In genomic region chr3:183073839-183074615, GRCh38 we compare ENCODE assay signal across 11 cellular contexts. TPM values are rescaled to one million over a fixed set of nuclear protein-coding genes. Genes with fewer than 3 reads are reported as not detected.
DNase-seq lines count a peak whose midpoint lies in the region; ATAC-seq and TF ChIP-seq lines count a peak whose summit lies in the region.
"Had no signal": no experiment of that assay in that cellular context is flagged by ENCODE, and none has a peak within 500 bp of the region (broad histone marks: within the 10 kb centered on the region; RNA-seq: fewer than 3 reads in every experiment).

No MANE protein-coding gene starts in this region.

- no peak overlapping the region for H3K27ac ChIP-seq in left lung

- no peak for TF ChIP-seq CTCF in left lung (IDR thresholded peaks at IDR 0.05)

- DNase-seq in CD1c-positive myeloid dendritic cell (ENCODE audit: extremely low spot score) = peak; percentile 27
- peak; percentile 81 for DNase-seq in M059J (ENCODE audit: low read depth)
- peak; percentile 75 for DNase-seq in adipocyte (ENCODE audit: low read depth)
- no peak for DNase-seq in left lung
- DNase-seq in activated CD8-positive, alpha-beta memory T cell treated with anti-CD3 and anti-CD28 coated beads, Interleukin-2, amount 10 ng/mL, durations not matched to agents 7 days and 5 days = no peak
- no peak for DNase-seq in NCI-H82 (lab: John Stamatoyannopoulos, UW)
- no peak for DNase-seq in NCI-H2227 (lab: John Stamatoyannopoulos, UW; ENCODE audit: unreplicated experiment)
- DNase-seq in NCI-H1694 (lab: John Stamatoyannopoulos, UW) = no peak
- DNase-seq: CD4-positive, alpha-beta memory T cell; erythroblast; right cardiac atrium had no signal

- no peak overlapping the region for H3K27ac Mint-ChIP-seq in activated CD8-positive, alpha-beta memory T cell treated with anti-CD3 and anti-CD28 coated beads, Interleukin-2, amount 10 ng/mL, durations not matched to agents 7 days and 5 days

- ATAC-seq in left lung = peak; percentile 14
- ATAC-seq in activated CD8-positive, alpha-beta memory T cell treated with anti-CD3 and anti-CD28 coated beads, Interleukin-2, amount 10 ng/mL, durations not matched to agents 7 days and 5 days = no peak
- ATAC-seq: right cardiac atrium had no signal

- intact Hi-C loops in left lung (cut with DNase I) = no loop called here

- CTCF ChIA-PET in activated CD8-positive, alpha-beta memory T cell treated with anti-CD3 and anti-CD28 coated beads, Interleukin-2, amount 10 ng/mL, durations not matched to agents 7 days and 5 days (lab: Charles Lee) = no interaction called here

- H3K36me3 ChIP-seq in adipocyte (ENCODE audit: control insufficient read depth, insufficient read depth, low read length, severe bottlenecking) = peaks cover 51% of the 10 kb centered on the region
- H3K36me3 ChIP-seq in left lung = peaks cover 0 to 45% of the 10 kb centered on the region in 2 donors

- no peak overlapping the region for H3K4me3 Mint-ChIP-seq in activated CD8-positive, alpha-beta memory T cell treated with anti-CD3 and anti-CD28 coated beads, Interleukin-2, amount 10 ng/mL, durations not matched to agents 7 days and 5 days
- H3K4me3 Mint-ChIP-seq: CD4-positive, alpha-beta memory T cell had no signal

- H3K4me1 ChIP-seq in adipocyte (ENCODE audit: control insufficient read depth, insufficient read depth, low read length) (peaks cover 5% of the 10 kb centered on the region), left lung (no peaks in the 10 kb centered on the region)

- peaks cover 3% of the 10 kb centered on the region for H3K4me1 Mint-ChIP-seq in activated CD8-positive, alpha-beta memory T cell treated with anti-CD3 and anti-CD28 coated beads, Interleukin-2, amount 10 ng/mL, durations not matched to agents 7 days and 5 days

- H3K36me3 Mint-ChIP-seq in activated CD8-positive, alpha-beta memory T cell treated with anti-CD3 and anti-CD28 coated beads, Interleukin-2, amount 10 ng/mL, durations not matched to agents 7 days and 5 days = peaks cover 58% of the 10 kb centered on the region

- no peaks in the 10 kb centered on the region for H3K27me3 ChIP-seq in adipocyte (replicated peaks; ENCODE audit: control insufficient read depth, insufficient read depth, low read length)
- H3K27me3 ChIP-seq in left lung = no peaks in the 10 kb centered on the region

- H3K4me3 ChIP-seq in adipocyte (ENCODE audit: low read length) = no peak overlapping the region
- H3K4me3 ChIP-seq in left lung = no peak overlapping the region

- H3K9me3 Mint-ChIP-seq in activated CD8-positive, alpha-beta memory T cell treated with anti-CD3 and anti-CD28 coated beads, Interleukin-2, amount 10 ng/mL, durations not matched to agents 7 days and 5 days (ENCODE audit: low read depth) = peaks cover 9% of the 10 kb centered on the region

- no peaks in the 10 kb centered on the region for H3K27me3 Mint-ChIP-seq in activated CD8-positive, alpha-beta memory T cell treated with anti-CD3 and anti-CD28 coated beads, Interleukin-2, amount 10 ng/mL, durations not matched to agents 7 days and 5 days
- H3K27me3 Mint-ChIP-seq: CD4-positive, alpha-beta memory T cell had no signal

- no peak overlapping the region for H3K9ac ChIP-seq in adipocyte (ENCODE audit: low read length)

- no peaks in the 10 kb centered on the region for H3K9me3 ChIP-seq in adipocyte (ENCODE audit: control insufficient read depth, low read length)
- H3K9me3 ChIP-seq in left lung = peaks cover 0 to 4% of the 10 kb centered on the region in 2 donors

RNA-seq across cellular contexts. Expression of gene MCCC1, which starts 25.3 kb away (rescaled TPM):
- 14.1 and 19.7 TPM in 2 replicates for total RNA-seq in M059J (2014; rRNA removed; shearing (Covaris generic))
- total RNA-seq in left lung = 10 to 100 TPM; 45.4 to 61.8 TPM
- 10 to 100 TPM; 30.8 to 44.7 TPM for total RNA-seq in activated CD8-positive, alpha-beta memory T cell treated with anti-CD3 and anti-CD28 coated beads, Interleukin-2, amount 10 ng/mL, durations not matched to agents 7 days and 5 days

Comparison
In these comparisons a context has a peak if more than half of its experiments do, and no peak if none do; other contexts are left out.
1. DNase-seq: peak in CD1c-positive myeloid dendritic cell (single experiment), M059J (single experiment) and adipocyte (single experiment); none in left lung (0 of 2), activated CD8-positive, alpha-beta memory T cell treated with anti-CD3 and anti-CD28 coated beads, Interleukin-2, amount 10 ng/mL, durations not matched to agents 7 days and 5 days (single experiment), NCI-H82 (single experiment), NCI-H2227 (single experiment) and NCI-H1694 (single experiment).